1 cellular context compared by ENCODE assay signal in genomic region chr10:70549962-70550845, GRCh38.
A peak's percentile ranks its signal among the peaks of the same experiment; 100 is the strongest.
TF ChIP-seq lines count a peak whose summit lies in the region.

No MANE protein-coding gene starts in this region.

TF ChIP-seq in GM12878, 131 proteins besides CTCF, POLR2A, EP300 and RAD21 (continued from another document and continues in another):
- no peak for TF ChIP-seq BCL3 (IDR thresholded peaks at IDR 0.05; ENCODE audit: borderline replicate concordance, insufficient read depth, low read depth, low read length, poor library complexity, severe bottlenecking)
- no peak for TF ChIP-seq PAX8 (IDR thresholded peaks at IDR 0.05)
- no peak for TF ChIP-seq CUX1 (IDR thresholded peaks at IDR 0.05; ENCODE audit: insufficient replicate concordance, low read depth, low read length)
- no peak for TF ChIP-seq SIX5 (IDR thresholded peaks at IDR 0.05; ENCODE audit: low read depth, low read length, severe bottlenecking)
- TF ChIP-seq ZNF622 (IDR thresholded peaks at IDR 0.05), result no peak
- TF ChIP-seq RELB (IDR thresholded peaks at IDR 0.05; ENCODE audit: low read depth), result no peak
- TF ChIP-seq TCF12 (IDR thresholded peaks at IDR 0.05; ENCODE audit: low read depth, low read length), result no peak
- TF ChIP-seq CEBPZ (IDR thresholded peaks at IDR 0.05; ENCODE audit: low read depth, low read length), result no peak
- TF ChIP-seq POLR2AphosphoS2 (IDR thresholded peaks at IDR 0.05; ENCODE audit: low read depth, low read length), result no peak
- no peak for TF ChIP-seq MAX (IDR thresholded peaks at IDR 0.05; ENCODE audit: low read depth, low read length)
- no peak for TF ChIP-seq ZNF274 (IDR thresholded peaks at IDR 0.05; ENCODE audit: insufficient read depth, insufficient read length)
- 0 out of 2 replicates have a peak, but pooled peaks have one; percentile 30 for TF ChIP-seq IRF4 (IDR thresholded peaks at IDR 0.05; ENCODE audit: low read depth, low read length)
- TF ChIP-seq SRF (IDR thresholded peaks at IDR 0.05; ENCODE audit: low read depth in 2 of 2, low read length in 2 of 2), result no peak
- TF ChIP-seq IRF3 (IDR thresholded peaks at IDR 0.05), result no peak
- no peak for TF ChIP-seq E4F1 (IDR thresholded peaks at IDR 0.05; ENCODE audit: borderline replicate concordance, partially characterized antibody)
- TF ChIP-seq ZSCAN29 (IDR thresholded peaks at IDR 0.05), result no peak
- TF ChIP-seq SKIL (IDR thresholded peaks at IDR 0.05; ENCODE audit: low read depth, poor library complexity, severe bottlenecking), result peak; percentile 24
- TF ChIP-seq YBX1 (IDR thresholded peaks at IDR 0.05), result no peak
- no peak for TF ChIP-seq NBN (IDR thresholded peaks at IDR 0.05)
- no peak for TF ChIP-seq NKRF (conservative IDR thresholded peaks at IDR 0.05)
- no peak for TF ChIP-seq NR2F1 (conservative IDR thresholded peaks at IDR 0.05)
- TF ChIP-seq YY1 (IDR thresholded peaks at IDR 0.05; ENCODE audit: low read depth, low read length), result peak; percentile 54
- no peak for TF ChIP-seq MEF2A (IDR thresholded peaks at IDR 0.05; ENCODE audit: insufficient read depth, low read depth, low read length)
- TF ChIP-seq BACH1 (IDR thresholded peaks at IDR 0.05; ENCODE audit: borderline replicate concordance), result no peak
- TF ChIP-seq CBX3 (IDR thresholded peaks at IDR 0.05; ENCODE audit: borderline replicate concordance, low read depth), result no peak
- TF ChIP-seq ZBED1 (IDR thresholded peaks at IDR 0.05; ENCODE audit: borderline replicate concordance), result no peak
- TF ChIP-seq PRDM15 (CRISPR knock-in tag; IDR thresholded peaks at IDR 0.05), result no peak
- TF ChIP-seq PAX5 (IDR thresholded peaks at IDR 0.05; ENCODE audit: borderline replicate concordance, low read depth, low read length), result no peak
- no peak for TF ChIP-seq ZNF24 (IDR thresholded peaks at IDR 0.05)
- peak; percentile 99 for TF ChIP-seq SMC3 (IDR thresholded peaks at IDR 0.05; ENCODE audit: borderline replicate concordance, low read length)
- no peak for TF ChIP-seq IKZF1 (conservative IDR thresholded peaks at IDR 0.05)
- no peak for TF ChIP-seq RBBP5 (conservative IDR thresholded peaks at IDR 0.05)
- TF ChIP-seq PML (IDR thresholded peaks at IDR 0.05; ENCODE audit: low read length), result no peak
- peak; percentile 39; the same call in 1 of the 2 replicates for TF ChIP-seq TBL1XR1 (IDR thresholded peaks at IDR 0.05; ENCODE audit: low read depth, low read length)
